8 cellular contexts compared by ENCODE assay signal in genomic region chr3:101070260-101071121, GRCh38.
A peak's percentile ranks its signal among the peaks of the same experiment; 100 is the strongest.
DNase-seq lines count a peak whose midpoint lies in the region; ATAC-seq, FAIRE-seq and TF ChIP-seq lines count a peak whose summit lies in the region.

No MANE protein-coding gene starts in this region.

- peak; percentile 21 for DNase-seq in ELR (ENCODE audit: low read depth)
- peak; percentile 74 for DNase-seq in H7
- DNase-seq in NCI-H2107 (lab: John Stamatoyannopoulos, UW): peak; percentile 36
- peak; percentile 60 to 63 for DNase-seq in activated CD4-positive, alpha-beta T cell treated with anti-CD3 and anti-CD28 coated beads, Interleukin-2, amount 50 U/mL, for 4 hours
- DNase-seq in effector memory CD8-positive, alpha-beta T cell: peak; percentile 39 to 42 (median 39)
- DNase-seq in natural killer cell: peak; percentile 19
- DNase-seq in urothelium cell line (ENCODE audit: low spot score): peak; percentile 40
- no peak for DNase-seq in HPDE6-E6E7 (ENCODE audit: extremely low spot score)

- intact Hi-C loops in natural killer cell (cut with micrococcal nuclease): loop anchor here (1.0 to 10.0 kb wide), 2 partner anchors 312 to 564 kb away; no protein-coding TSS in a partner anchor

- ATAC-seq in effector memory CD8-positive, alpha-beta T cell (replicated peaks): peak; percentile 76
- ATAC-seq in natural killer cell: peak; percentile 49 to 60 (median 58)

- H3K27me3 Mint-ChIP-seq in effector memory CD8-positive, alpha-beta T cell: peaks cover 8 to 35% of the 10 kb centered on the region in 2 donors
- H3K27me3 Mint-ChIP-seq in natural killer cell (ENCODE audit: low read depth in 2 of 2): peaks cover 2 to 10% of the 10 kb centered on the region in 2 donors

- H3K4me1 Mint-ChIP-seq in effector memory CD8-positive, alpha-beta T cell (ENCODE audit: low read depth in 2 of 2): peaks cover 2 to 3% of the 10 kb centered on the region in 2 donors
- no peaks in the 10 kb centered on the region for H3K4me1 Mint-ChIP-seq in natural killer cell

- TF ChIP-seq CTCF in natural killer cell (IDR thresholded peaks at IDR 0.05): peak; percentile 23

- H3K4me3 ChIP-seq in H7 (ENCODE audit: insufficient read depth, low read depth, low read length): no peak overlapping the region

- H3K4me3 Mint-ChIP-seq in effector memory CD8-positive, alpha-beta T cell: no peak overlapping the region
- no peak overlapping the region for H3K4me3 Mint-ChIP-seq in natural killer cell

- no peak overlapping the region for H3K27ac Mint-ChIP-seq in effector memory CD8-positive, alpha-beta T cell
- H3K27ac Mint-ChIP-seq in natural killer cell: no peak overlapping the region

- H3K9me3 Mint-ChIP-seq in effector memory CD8-positive, alpha-beta T cell: no peaks in the 10 kb centered on the region
- H3K9me3 Mint-ChIP-seq in natural killer cell: no peaks in the 10 kb centered on the region

- FAIRE-seq in urothelium cell line (lab: Jason Lieb, UNC): no peak

- no peaks in the 10 kb centered on the region for H3K27me3 ChIP-seq in H7 (ENCODE audit: control insufficient read depth, insufficient read depth, low read length)

- no peaks in the 10 kb centered on the region for H3K36me3 ChIP-seq in H7 (replicated peaks; ENCODE audit: control insufficient read depth, insufficient read depth, low read length)

- no peaks in the 10 kb centered on the region for H3K36me3 Mint-ChIP-seq in effector memory CD8-positive, alpha-beta T cell (ENCODE audit: insufficient read depth)
- H3K36me3 Mint-ChIP-seq in natural killer cell: no peaks in the 10 kb centered on the region
